Comparison of ENCODE assay signal across 15 cellular contexts in genomic region chr20:31594002-31594557, GRCh38. TPM values are rescaled to one million over a fixed set of nuclear protein-coding genes. Genes with fewer than 3 reads are reported as not detected.
DNase-seq lines count a peak whose midpoint lies in the region; TF ChIP-seq lines count a peak whose summit lies in the region.
"Had no signal": no experiment of that assay in that cellular context is flagged by ENCODE, and none has a peak within 500 bp of the region (broad histone marks: within the 10 kb centered on the region; RNA-seq: fewer than 3 reads in every experiment).

No MANE protein-coding gene starts in this region.

- H3K79me2 ChIP-seq in GM23248 (ENCODE audit: insufficient read depth): peaks cover 21% of the 10 kb centered on the region
- no peaks in the 10 kb centered on the region for H3K79me2 ChIP-seq in hepatocyte

- H3K27ac ChIP-seq in GM23248 (peak overlapping the region; percentile 96), RWPE1 (peak overlapping the region; percentile 94), hepatocyte (peak overlapping the region; percentile 90)
- H3K27ac ChIP-seq: brain microvascular endothelial cell had no signal

- no peaks in the 10 kb centered on the region for H3K9me3 ChIP-seq in GM23248 (ENCODE audit: low read depth)
- no peaks in the 10 kb centered on the region for H3K9me3 ChIP-seq in hepatocyte (ENCODE audit: low read depth)
- H3K9me3 ChIP-seq in skeletal muscle satellite cell (replicated peaks; ENCODE audit: low read length): no peaks in the 10 kb centered on the region

- H3K9me2 ChIP-seq in GM23248 (ENCODE audit: insufficient read depth) (no peaks in the 10 kb centered on the region), hepatocyte (replicated peaks; ENCODE audit: insufficient read depth) (no peaks in the 10 kb centered on the region)

- H3K27me3 ChIP-seq in GM23248 (replicated peaks; ENCODE audit: insufficient read depth) (no peaks in the 10 kb centered on the region), hepatocyte (no peaks in the 10 kb centered on the region), skeletal muscle satellite cell (ENCODE audit: control insufficient read depth, insufficient read depth, low read length) (no peaks in the 10 kb centered on the region)
- H3K27me3 ChIP-seq: brain microvascular endothelial cell had no signal

- no peaks in the 10 kb centered on the region for H3K36me3 ChIP-seq in GM23248 (ENCODE audit: low read depth)
- no peaks in the 10 kb centered on the region for H3K36me3 ChIP-seq in hepatocyte (replicated peaks; ENCODE audit: insufficient read depth, low read depth)
- H3K36me3 ChIP-seq in skeletal muscle satellite cell (ENCODE audit: insufficient read depth, low read length): no peaks in the 10 kb centered on the region
- H3K36me3 ChIP-seq: brain microvascular endothelial cell had no signal

- H2AFZ ChIP-seq in GM23248 (no peak overlapping the region), hepatocyte (no peak overlapping the region)

- no peak overlapping the region for H3K4me3 ChIP-seq in GM23248
- no peak overlapping the region for H3K4me3 ChIP-seq in hepatocyte
- H3K4me3 ChIP-seq in skeletal muscle satellite cell (ENCODE audit: low read length): peak overlapping the region; percentile 55

- H3F3A ChIP-seq in GM23248 (ENCODE audit: insufficient read depth): peaks cover 59% of the 10 kb centered on the region

- H3K9ac ChIP-seq in GM23248: peak overlapping the region; percentile 83
- H3K9ac ChIP-seq in skeletal muscle satellite cell (ENCODE audit: low read depth, low read length): peak overlapping the region; percentile 57

- H4K20me1 ChIP-seq in GM23248 (ENCODE audit: insufficient read depth) (no peaks in the 10 kb centered on the region), hepatocyte (ENCODE audit: insufficient read depth, poor library complexity, severe bottlenecking) (no peaks in the 10 kb centered on the region)

- DNase-seq in GM23248 (no peak), RWPE1 (ENCODE audit: low spot score) (no peak), hepatocyte (ENCODE audit: low spot score) (peak; percentile 4), NCI-H510A (lab: John Stamatoyannopoulos, UW) (no peak), posterior vena cava (ENCODE audit: low spot score) (no peak), OCI-M2 (lab: John Stamatoyannopoulos, UW; ENCODE audit: unreplicated experiment) (no peak)
- DNase-seq: activated gamma-delta T cell; brain microvascular endothelial cell; effector memory CD8-positive, alpha-beta T cell; glutamatergic neuron; KG1; NCI-H1694; NCI-H524 treated with DMSO at 0.1 percent for 48 hours had no signal

- WGBS in GM23248 (ENCODE audit: low coverage in 1 of 2, low lambda C conversion rate in 2 of 2, missing lambda C conversion rate in 2 of 2), 2 experiments: 71 to 75% methylated on average over 13 of the region's 13 CpGs
- 94% methylated on average over 13 of the region's 13 CpGs for WGBS in hepatocyte (ENCODE audit: low lambda C conversion rate, missing lambda C conversion rate)

- intact Hi-C loops in posterior vena cava (cut with DNase I): loop anchor here in 1 of 2 donors (2.0 kb wide), 1 partner anchor 21 kb away; no protein-coding TSS in a partner anchor

- peak overlapping the region; percentile 34 for H3K4me2 ChIP-seq in GM23248 (ENCODE audit: unreplicated experiment)
- no peak overlapping the region for H3K4me2 ChIP-seq in hepatocyte
- H3K4me2 ChIP-seq in skeletal muscle satellite cell (ENCODE audit: low read length): peak overlapping the region; percentile 77

- in situ Hi-C loops in GM23248 (cut with MboI): no loop called here

- POLR2A ChIA-PET in RWPE1 (lab: Yijun Ruan, JAX; ENCODE audit: low non-redundant PET): interaction anchor here (1.0 to 3.8 kb wide), 6 partner anchors 9 to 28 kb away, joined by 3 to 42 read pairs (median 14); partner anchors contain the start of gene ID1

- CTCF ChIA-PET in RWPE1 (lab: Yijun Ruan, JAX): interaction anchor here (0.5 to 2.0 kb wide), 6 partner anchors 9 to 25 kb away, joined by 4 to 16 read pairs (median 7); no protein-coding TSS in a partner anchor

- H3K4me1 ChIP-seq in GM23248 (ENCODE audit: insufficient read depth) (peaks cover 38% of the 10 kb centered on the region), hepatocyte (ENCODE audit: insufficient read depth) (peaks cover 37% of the 10 kb centered on the region), skeletal muscle satellite cell (ENCODE audit: control insufficient read depth, insufficient read depth, low read length) (peaks cover 72% of the 10 kb centered on the region)

- no peak for TF ChIP-seq CTCF in RWPE1 (conservative IDR thresholded peaks at IDR 0.05; ENCODE audit: low read depth)
- TF ChIP-seq CTCF in hepatocyte (IDR thresholded peaks at IDR 0.05; ENCODE audit: poor library complexity): no peak

RNA-seq across cellular contexts. Expression of gene ID1, which starts 11.0 kb away (rescaled TPM):
- total RNA-seq in GM23248 (2014; rRNA removed; shearing (Covaris generic)): 583 and 780 TPM in 2 replicates
- polyA plus RNA-seq in GM23248 (2016; fragmentation: Nextera tagmentation; extraction: Ambion mirVana) (248 TPM in 2 replicates), hepatocyte (310 and 388 TPM in 2 replicates)
- total RNA-seq in hepatocyte (616 and 651 TPM in 2 replicates), posterior vena cava (100 to 1,000 TPM; 117 to 145 TPM)
- 159 and 207 TPM in 2 replicates for total RNA-seq in skeletal muscle satellite cell (2012; rRNA removed)

RNA-seq across cellular contexts. Expression of gene COX4I2, which starts 43.6 kb away (rescaled TPM):
- not detected in 2 replicates for total RNA-seq in GM23248 (2014; rRNA removed; shearing (Covaris generic))
- polyA plus RNA-seq in GM23248 (2016; fragmentation: Nextera tagmentation; extraction: Ambion mirVana) (not detected in 2 replicates), hepatocyte (0.37 and 3.3 TPM in 2 replicates)
- total RNA-seq in hepatocyte (0.68 and 3.6 TPM in 2 replicates), posterior vena cava (1 to 10 TPM; 2.5 to 6.5 TPM)
- 0.44 and 0.76 TPM in 2 replicates for total RNA-seq in skeletal muscle satellite cell (2012; rRNA removed)
- total RNA-seq: activated CD8-positive, alpha-beta memory T cell treated with anti-CD3 and anti-CD28 coated beads for 36 hours had no signal
